Comparison of ENCODE assay signal across 21 cellular contexts in genomic region chr1:22454476-22455056, GRCh38. TPM values are rescaled to one million over a fixed set of nuclear protein-coding genes. Genes with fewer than 3 reads are reported as not detected.
DNase-seq lines count a peak whose midpoint lies in the region; ATAC-seq and TF ChIP-seq lines count a peak whose summit lies in the region.
"Had no signal": no experiment of that assay in that cellular context is flagged by ENCODE, and none has a peak within 500 bp of the region (broad histone marks: within the 10 kb centered on the region; RNA-seq: fewer than 3 reads in every experiment).

No MANE protein-coding gene starts in this region.

- H3K4me1 Mint-ChIP-seq in nephron (peaks cover 69% of the 10 kb centered on the region), type B pancreatic cell (ENCODE audit: unreplicated experiment) (peaks cover 40% of the 10 kb centered on the region)

- no peak for TF ChIP-seq POLR2A in heart left ventricle (IDR thresholded peaks at IDR 0.05)
- TF ChIP-seq POLR2A in adrenal gland (IDR thresholded peaks at IDR 0.05) = no peak

- H3K27ac ChIP-seq in cardiac muscle cell = peak overlapping the region; percentile 34
- peak overlapping the region in 5 of 12 donors; percentile 6 to 36 (median 26) for H3K27ac ChIP-seq in heart left ventricle
- peak overlapping the region in 4 of 5 donors; percentile 39 to 71 (median 66) for H3K27ac ChIP-seq in adrenal gland
- H3K27ac ChIP-seq: A549; BLaER1 treated with 17β-estradiol and CSF1 and Interleukin-3, amounts not matched to agents 10 nM and 100 nM had no signal

- H3K36me3 ChIP-seq in cardiac muscle cell = no peaks in the 10 kb centered on the region
- no peaks in the 10 kb centered on the region for H3K36me3 ChIP-seq in heart left ventricle
- H3K36me3 ChIP-seq in adrenal gland (replicated peaks in 1 of 2) = no peaks in the 10 kb centered on the region

- DNase-seq in cardiac muscle cell (ENCODE audit: low read depth in 1 of 2, low spot score in 1 of 2) (no peak), heart left ventricle (no peak), adrenal gland (peak in 5 of 7 donors; percentile 38 to 65 (median 60)), type B pancreatic cell (ENCODE audit: extremely low spot score, unreplicated experiment) (no peak), GM20000 (ENCODE audit: low spot score) (no peak), NCI-H2171 treated with DMSO at 0.1 percent for 48 hours (lab: John Stamatoyannopoulos, UW) (no peak)
- DNase-seq in effector CD8-positive, alpha-beta T cell (lab: John Stamatoyannopoulos, UW) = no peak
- DNase-seq: activated CD4-positive, CD25-positive, alpha-beta regulatory T cell; activated CD8-positive, alpha-beta T cell treated with anti-CD3 and anti-CD28 coated beads for 36 hours; activated naive CD8-positive, alpha-beta T cell treated with anti-CD3 and anti-CD28 coated beads, Interleukin-2, amount 10 ng/mL, durations not matched to agents 7 days and 5 days; activated T-cell treated with anti-CD3 and anti-CD28 coated beads, Interleukin-2, amount 50 U/mL, for 1 hour; glutamatergic neuron; Kasumi-1; NCI-H524; SIG-M5; stimulated activated CD4-positive, alpha-beta T cell treated with anti-CD3 and anti-CD28 coated beads, Interleukin-1b, Interleukin-23, amount 100 ng/mL, for 48 hours had no signal

- H3K27me3 ChIP-seq in cardiac muscle cell (no peaks in the 10 kb centered on the region), heart left ventricle (no peaks in the 10 kb centered on the region), adrenal gland (no peaks in the 10 kb centered on the region)
- H3K27me3 ChIP-seq: BLaER1 treated with 17β-estradiol and CSF1 and Interleukin-3, amounts not matched to agents 10 nM and 100 nM had no signal

- H3K27ac Mint-ChIP-seq in nephron (peak overlapping the region; percentile 77 to 89 (median 89)), type B pancreatic cell (peak overlapping the region; percentile 92)
- H3K27ac Mint-ChIP-seq: activated CD8-positive, alpha-beta T cell treated with anti-CD3 and anti-CD28 coated beads for 36 hours; activated naive CD8-positive, alpha-beta T cell treated with anti-CD3 and anti-CD28 coated beads, Interleukin-2, amount 10 ng/mL, durations not matched to agents 7 days and 5 days; stimulated activated naive CD8-positive, alpha-beta T cell treated with anti-CD3 and anti-CD28 coated beads, Interleukin-15, Interleukin-2, amounts not matched to agents 100 ng/mL and 50 ng/mL, for 24 hours; T-helper 1 cell treated with Interleukin-12 subunit alpha and Interleukin-12 subunit beta and Interleukin-4 antibody, amounts not matched to agents 30 μg/mL and 1 μg/mL, for 36 hours had no signal

- H3K4me3 ChIP-seq in cardiac muscle cell = no peak overlapping the region
- no peak overlapping the region for H3K4me3 ChIP-seq in heart left ventricle
- no peak overlapping the region for H3K4me3 ChIP-seq in adrenal gland
- H3K4me3 ChIP-seq: A549; BLaER1 treated with 17β-estradiol and CSF1 and Interleukin-3, amounts not matched to agents 10 nM and 100 nM had no signal

- no peak for ATAC-seq in heart left ventricle
- ATAC-seq: A549; activated CD8-positive, alpha-beta T cell treated with anti-CD3 and anti-CD28 coated beads for 36 hours had no signal

- no peaks in the 10 kb centered on the region for H3K27me3 Mint-ChIP-seq in nephron (ENCODE audit: low read depth)
- no peaks in the 10 kb centered on the region for H3K27me3 Mint-ChIP-seq in type B pancreatic cell
- H3K27me3 Mint-ChIP-seq: activated CD8-positive, alpha-beta T cell treated with anti-CD3 and anti-CD28 coated beads for 36 hours; activated naive CD8-positive, alpha-beta T cell treated with anti-CD3 and anti-CD28 coated beads, Interleukin-2, amount 10 ng/mL, durations not matched to agents 7 days and 5 days; stimulated activated naive CD8-positive, alpha-beta T cell treated with anti-CD3 and anti-CD28 coated beads, Interleukin-15, Interleukin-2, amounts not matched to agents 100 ng/mL and 50 ng/mL, for 24 hours had no signal

- peak overlapping the region; percentile 33 to 62 (median 36) for H3K4me3 Mint-ChIP-seq in nephron
- peak overlapping the region; percentile 77 for H3K4me3 Mint-ChIP-seq in type B pancreatic cell
- H3K4me3 Mint-ChIP-seq: activated CD8-positive, alpha-beta T cell treated with anti-CD3 and anti-CD28 coated beads for 36 hours; activated naive CD8-positive, alpha-beta T cell treated with anti-CD3 and anti-CD28 coated beads, Interleukin-2, amount 10 ng/mL, durations not matched to agents 7 days and 5 days; stimulated activated naive CD8-positive, alpha-beta T cell treated with anti-CD3 and anti-CD28 coated beads, Interleukin-15, Interleukin-2, amounts not matched to agents 100 ng/mL and 50 ng/mL, for 24 hours; T-helper 1 cell treated with Interleukin-12 subunit alpha and Interleukin-12 subunit beta and Interleukin-4 antibody, amounts not matched to agents 30 μg/mL and 1 μg/mL, for 36 hours had no signal

- H3K36me3 Mint-ChIP-seq in nephron (ENCODE audit: low read depth) (no peaks in the 10 kb centered on the region), type B pancreatic cell (no peaks in the 10 kb centered on the region)

- H3K4me1 ChIP-seq in cardiac muscle cell (ENCODE audit: low read depth) = peaks cover 20% of the 10 kb centered on the region
- peaks cover 0 to 51% (median 31%) of the 10 kb centered on the region in 12 donors for H3K4me1 ChIP-seq in heart left ventricle
- H3K4me1 ChIP-seq in adrenal gland (replicated peaks in 1 of 2) = peaks cover 69 to 73% of the 10 kb centered on the region in 2 donors

- WGBS in heart left ventricle, 4 donors = 50 to 61% (median 58%) methylated on average over 4 of the region's 4 CpGs
- 36 to 51% (median 40%) methylated on average over 4 of the region's 4 CpGs for WGBS in adrenal gland, 4 donors

- no peak for TF ChIP-seq CTCF in cardiac muscle cell (IDR thresholded peaks at IDR 0.05; ENCODE audit: low read depth, low read length)
- TF ChIP-seq CTCF in heart left ventricle (IDR thresholded peaks at IDR 0.05) = no peak
- no peak for TF ChIP-seq CTCF in adrenal gland (IDR thresholded peaks at IDR 0.05)
- no peak for TF ChIP-seq CTCF in nephron (IDR thresholded peaks at IDR 0.05; ENCODE audit: unreplicated experiment in 3 of 3)
- TF ChIP-seq CTCF in type B pancreatic cell (conservative IDR thresholded peaks at IDR 0.05) = no peak
- no peak for TF ChIP-seq CTCF in GM20000 (IDR thresholded peaks at IDR 0.05; ENCODE audit: extremely low read depth, missing control alignments)

- H3K9me3 ChIP-seq in cardiac muscle cell (ENCODE audit: low read depth) (no peaks in the 10 kb centered on the region), heart left ventricle (no peaks in the 10 kb centered on the region), adrenal gland (replicated peaks in 1 of 3) (no peaks in the 10 kb centered on the region)
- H3K9me3 ChIP-seq: A549 had no signal

- H3K9me3 Mint-ChIP-seq in nephron (no peaks in the 10 kb centered on the region), type B pancreatic cell (no peaks in the 10 kb centered on the region)
- H3K9me3 Mint-ChIP-seq: activated CD8-positive, alpha-beta T cell treated with anti-CD3 and anti-CD28 coated beads for 36 hours; activated naive CD8-positive, alpha-beta T cell treated with anti-CD3 and anti-CD28 coated beads, Interleukin-2, amount 10 ng/mL, durations not matched to agents 7 days and 5 days; stimulated activated naive CD8-positive, alpha-beta T cell treated with anti-CD3 and anti-CD28 coated beads, Interleukin-15, Interleukin-2, amounts not matched to agents 100 ng/mL and 50 ng/mL, for 24 hours had no signal

- intact Hi-C loops in heart left ventricle (cut with DNase I) (loop anchor here in 2 of 10 donors (5.0 kb wide), 2 partner anchors 38 to 48 kb away; no protein-coding TSS in a partner anchor), adrenal gland (cut with DNase I) (loop anchor here in 1 of 2 donors (10.0 kb wide), 1 partner anchor 50 kb away; no protein-coding TSS in a partner anchor)

RNA-seq across cellular contexts. Expression of gene ZBTB40, which starts 2.9 kb away (rescaled TPM):
- total RNA-seq in cardiac muscle cell (14.1 and 18.1 TPM in 2 replicates), heart left ventricle (10 to 100 TPM in 8 of 9 donors, 1 to 10 TPM in 1; 9.7 to 17.7 (median 15.2) TPM), adrenal gland (10 to 100 TPM; 18.4 to 45.7 (median 34.7) TPM), type B pancreatic cell (ENCODE audit: low replicate concordance) (26.9 and 27.3 TPM in 2 replicates)
- polyA plus RNA-seq in cardiac muscle cell (8.3 and 8.5 TPM in 2 replicates), heart left ventricle (1 to 10 TPM; 4.6 to 7.4 TPM), adrenal gland (10 to 100 TPM; 17.1 to 22.4 (median 20.5) TPM)

Comparison
In these comparisons a context has a peak if more than half of its experiments do, and no peak if none do; other contexts are left out.
1. DNase-seq: peak in adrenal gland (5 of 7); none in cardiac muscle cell (0 of 2), heart left ventricle (0 of 5), type B pancreatic cell (single experiment), GM20000 (single experiment), NCI-H2171 treated with DMSO at 0.1 percent for 48 hours (single experiment) and effector CD8-positive, alpha-beta T cell (single experiment).